1 cellular context compared by ENCODE assay signal in genomic region chr17:59769891-59770290, GRCh38.
TF ChIP-seq lines count a peak whose summit lies in the region.

No MANE protein-coding gene starts in this region.

TF ChIP-seq in GM23338, 12 proteins besides CTCF, POLR2A, EP300 and RAD21 (continued from another document):
- TF ChIP-seq ZNF462 (CRISPR knock-in tag; IDR thresholded peaks at IDR 0.05) = no peak
- no peak for TF ChIP-seq REST (IDR thresholded peaks at IDR 0.05; ENCODE audit: unreplicated experiment)
- TF ChIP-seq ETS1 (IDR thresholded peaks at IDR 0.05) = no peak
- TF ChIP-seq STAT1 (IDR thresholded peaks at IDR 0.05; ENCODE audit: unreplicated experiment) = no peak
- no peak for TF ChIP-seq EZH2 (IDR thresholded peaks at IDR 0.05; ENCODE audit: low read depth, unreplicated experiment)
- no peak for TF ChIP-seq NANOG (IDR thresholded peaks at IDR 0.05; ENCODE audit: borderline replicate concordance)
- no peak for TF ChIP-seq JUNB (IDR thresholded peaks at IDR 0.05; ENCODE audit: unreplicated experiment)
- no peak for TF ChIP-seq EZH2phosphoT487 (IDR thresholded peaks at IDR 0.05; ENCODE audit: unreplicated experiment)
- no peak for TF ChIP-seq ZNF114 (CRISPR knock-in tag; IDR thresholded peaks at IDR 0.05)
- TF ChIP-seq POLR2AphosphoS5 (IDR thresholded peaks at IDR 0.05; ENCODE audit: low read depth) = no peak
